ENCODE assay signal across 10 cellular contexts in the genomic region with DNA sequence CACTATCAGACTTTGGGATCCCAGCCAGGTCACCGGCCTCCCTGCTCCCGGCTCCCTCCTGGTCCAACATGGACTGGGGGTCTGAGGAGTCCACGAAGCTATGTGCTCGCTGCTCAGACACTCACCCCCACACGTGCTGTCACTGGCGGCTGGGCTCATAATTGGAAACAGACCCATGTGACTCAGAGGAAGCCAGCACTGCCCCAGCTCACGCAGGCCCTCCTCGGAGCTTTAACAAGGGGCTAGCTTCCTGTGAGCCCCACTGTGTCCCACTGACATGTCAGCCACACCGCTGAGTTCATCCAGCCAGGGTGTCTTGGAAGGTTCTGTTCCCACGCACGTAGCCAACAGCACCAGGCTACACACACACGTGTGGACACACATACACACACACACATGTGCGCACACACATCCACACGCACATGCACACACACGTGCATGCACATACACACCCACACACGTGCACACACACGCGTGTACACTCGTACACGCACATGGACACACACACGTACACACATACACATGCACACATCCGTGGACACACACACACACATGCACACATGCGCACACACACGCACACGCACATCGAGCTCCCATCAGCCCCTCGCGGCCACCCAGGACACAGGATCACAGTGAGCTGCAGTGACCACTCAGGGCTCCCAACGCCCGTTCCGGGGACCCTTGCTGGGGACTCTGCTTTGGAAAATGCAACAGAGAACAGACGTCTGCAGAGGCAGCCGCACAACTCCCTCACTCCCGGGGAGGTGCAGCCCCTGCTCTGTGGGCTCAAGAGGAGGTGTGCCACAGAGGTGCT. TPM values are rescaled to one million over a fixed set of nuclear protein-coding genes. Genes with fewer than 3 reads are reported as not detected.
A peak's percentile ranks its signal among the peaks of the same experiment; 100 is the strongest.
DNase-seq lines count a peak whose midpoint lies in the region; ATAC-seq and TF ChIP-seq lines count a peak whose summit lies in the region.
"Had no signal": no experiment of that assay in that cellular context is flagged by ENCODE, and none has a peak within 500 bp of the region (broad histone marks: within the 10 kb centered on the region; RNA-seq: fewer than 3 reads in every experiment).

No MANE protein-coding gene starts in this region.

- no peak for ATAC-seq in GM18870 (IDR thresholded peaks at IDR 0.05; ENCODE audit: unreplicated experiment)

- intact Hi-C loops in tibial artery (cut with DNase I; ENCODE audit: low total_unique reads) = no loop called here

- peak; percentile 25 for DNase-seq in activated CD4-positive, CD25-positive, alpha-beta regulatory T cell treated with anti-CD3 and anti-CD28 coated beads, Interleukin-2, amount 50 U/mL, for 72 hours
- no peak for DNase-seq in activated CD4-positive, CD25-positive, alpha-beta regulatory T cell (lab: John Stamatoyannopoulos, UW)
- DNase-seq in adipocyte (ENCODE audit: low read depth) (peak; percentile 91), hepatocyte (ENCODE audit: low spot score) (peak; percentile 63), tibial artery (peak in 1 of 2 donors; percentile 74), GM13976 (ENCODE audit: low spot score) (no peak), DMS114 treated with DMSO at 0.1 percent for 48 hours (lab: John Stamatoyannopoulos, UW; ENCODE audit: unreplicated experiment) (no peak)
- DNase-seq: mesendoderm had no signal

- H2AFZ ChIP-seq in hepatocyte = no peak overlapping the region

- no peaks in the 10 kb centered on the region for H3K79me2 ChIP-seq in hepatocyte

- H3K9ac ChIP-seq in adipocyte (ENCODE audit: low read length) = peak overlapping the region; percentile 79
- H3K9ac ChIP-seq: KMS-11 had no signal

- TF ChIP-seq CTCF in hepatocyte (IDR thresholded peaks at IDR 0.05; ENCODE audit: poor library complexity) = no peak
- no peak for TF ChIP-seq CTCF in tibial artery (IDR thresholded peaks at IDR 0.05)
- TF ChIP-seq CTCF in GM13976 (IDR thresholded peaks at IDR 0.05; ENCODE audit: borderline replicate concordance, control extremely low read depth, extremely low read depth, insufficient read depth, missing control alignments) = no peak

- H3K27me3 ChIP-seq in adipocyte (replicated peaks; ENCODE audit: control insufficient read depth, insufficient read depth, low read length) = no peaks in the 10 kb centered on the region
- H3K27me3 ChIP-seq in hepatocyte = no peaks in the 10 kb centered on the region
- H3K27me3 ChIP-seq in tibial artery = no peaks in the 10 kb centered on the region

- peak overlapping the region; percentile 84 for H3K27ac ChIP-seq in hepatocyte
- peak overlapping the region; percentile 68 to 76 for H3K27ac ChIP-seq in tibial artery
- H3K27ac ChIP-seq: KMS-11 had no signal

- in situ Hi-C loops in GM13976 (cut with MboI; ENCODE audit: low sequenced_read_pairs, unreplicated experiment) = no loop called here

- H3K9me2 ChIP-seq in hepatocyte (replicated peaks; ENCODE audit: insufficient read depth) = no peaks in the 10 kb centered on the region

- H3K36me3 ChIP-seq in adipocyte (ENCODE audit: control insufficient read depth, insufficient read depth, low read length, severe bottlenecking) = no peaks in the 10 kb centered on the region
- no peaks in the 10 kb centered on the region for H3K36me3 ChIP-seq in hepatocyte (replicated peaks; ENCODE audit: insufficient read depth, low read depth)
- H3K36me3 ChIP-seq in tibial artery = no peaks in the 10 kb centered on the region

- H3K4me2 ChIP-seq in hepatocyte = no peak overlapping the region
- H3K4me2 ChIP-seq: KMS-11 had no signal

- H3K4me1 ChIP-seq in adipocyte (ENCODE audit: control insufficient read depth, insufficient read depth, low read length) = peaks cover 38% of the 10 kb centered on the region
- peaks cover 27% of the 10 kb centered on the region for H3K4me1 ChIP-seq in hepatocyte (ENCODE audit: insufficient read depth)
- peaks cover 0 to 37% (median 33%) of the 10 kb centered on the region in 4 donors for H3K4me1 ChIP-seq in tibial artery

- 76% methylated on average over 34 of the region's 34 CpGs for WGBS in hepatocyte (ENCODE audit: low lambda C conversion rate, missing lambda C conversion rate)

- no peaks in the 10 kb centered on the region for H4K20me1 ChIP-seq in hepatocyte (ENCODE audit: insufficient read depth, poor library complexity, severe bottlenecking)

- no peaks in the 10 kb centered on the region for H3K9me3 ChIP-seq in adipocyte (ENCODE audit: control insufficient read depth, low read length)
- no peaks in the 10 kb centered on the region for H3K9me3 ChIP-seq in hepatocyte (ENCODE audit: low read depth)
- no peaks in the 10 kb centered on the region for H3K9me3 ChIP-seq in tibial artery

- H3K4me3 ChIP-seq in adipocyte (ENCODE audit: low read length) (no peak overlapping the region), hepatocyte (no peak overlapping the region), tibial artery (no peak overlapping the region)

RNA-seq across cellular contexts. Expression of gene COL6A2, which starts 18.3 kb away (rescaled TPM):
- 389 and 509 TPM in 2 replicates for total RNA-seq in hepatocyte
- polyA plus RNA-seq in hepatocyte = 832 and 940 TPM in 2 replicates

Comparison
In these comparisons a context has a peak if more than half of its experiments do, and no peak if none do; other contexts are left out.
1. DNase-seq: peak in activated CD4-positive, CD25-positive, alpha-beta regulatory T cell treated with anti-CD3 and anti-CD28 coated beads, Interleukin-2, amount 50 U/mL, for 72 hours (single experiment), adipocyte (single experiment) and hepatocyte (single experiment); none in activated CD4-positive, CD25-positive, alpha-beta regulatory T cell (0 of 4), GM13976 (single experiment) and DMS114 treated with DMSO at 0.1 percent for 48 hours (single experiment).